Comparison of ENCODE assay signal across 12 cellular contexts in the genomic region with DNA sequence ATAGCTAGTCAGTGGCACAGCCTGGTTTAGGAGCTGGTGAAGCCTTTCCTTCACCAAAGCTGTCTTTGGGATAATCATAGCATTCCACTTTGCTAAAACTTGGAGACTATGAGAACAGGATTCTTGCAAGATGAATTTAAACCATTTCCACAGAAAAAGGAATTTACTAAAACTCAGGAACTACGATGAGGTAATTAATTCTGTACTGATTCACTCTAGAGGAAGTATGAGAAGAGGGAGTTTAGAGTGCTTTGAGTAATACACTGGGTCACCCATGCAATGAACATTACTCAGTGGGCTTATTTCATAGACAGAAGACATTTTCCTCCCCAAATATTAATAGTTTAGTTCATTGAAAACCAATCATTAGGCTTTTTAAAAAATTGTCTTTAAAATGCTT.
"Had no signal": no experiment of that assay in that cellular context is flagged by ENCODE, and none has a peak within 500 bp of the region (broad histone marks: within the 10 kb centered on the region; RNA-seq: fewer than 3 reads in every experiment).

No MANE protein-coding gene starts in this region.

- H3K36me3 ChIP-seq: esophagus muscularis mucosa, lower lobe of right lung, tibial artery, vagina had no signal

- H3K9me3 ChIP-seq: esophagus muscularis mucosa, lower lobe of right lung, tibial artery, vagina had no signal

- H3K4me3 ChIP-seq: esophagus muscularis mucosa, lower lobe of right lung, smooth muscle cell, tibial artery, vagina had no signal

- H3K27ac ChIP-seq: esophagus muscularis mucosa, lower lobe of right lung, tibial artery, vagina had no signal

- H3K27me3 ChIP-seq: esophagus muscularis mucosa, tibial artery, vagina had no signal

- DNase-seq: activated CD4-positive, alpha-beta memory T cell treated with anti-CD3 and anti-CD28 coated beads, Interleukin-2, amount 10 ng/mL, durations not matched to agents 7 days and 5 days; activated CD8-positive, alpha-beta memory T cell treated with anti-CD3 and anti-CD28 coated beads, Interleukin-2, amount 50 U/mL, for 48 hours; activated naive CD4-positive, alpha-beta T cell treated with anti-CD3 and anti-CD28 coated beads, Interleukin-2, amount 10 ng/mL, durations not matched to agents 7 days and 5 days; dermis blood vessel endothelial cell; endodermal cell; lower lobe of right lung; naive B cell; right cardiac atrium; tibial artery had no signal

- H3K4me1 ChIP-seq: lower lobe of right lung, tibial artery, vagina had no signal

- ATAC-seq: right cardiac atrium had no signal

- H3K4me2 ChIP-seq: smooth muscle cell had no signal
